In genomic region chr7:98300595-98301372, GRCh38 we compare ENCODE assay signal across 1 cellular context.
TF ChIP-seq lines count a peak whose summit lies in the region.

No MANE protein-coding gene starts in this region.

TF ChIP-seq in HepG2, 621 proteins besides CTCF, POLR2A, EP300 and RAD21 (continued from another document and continues in another):
- TF ChIP-seq, protein P1, sequence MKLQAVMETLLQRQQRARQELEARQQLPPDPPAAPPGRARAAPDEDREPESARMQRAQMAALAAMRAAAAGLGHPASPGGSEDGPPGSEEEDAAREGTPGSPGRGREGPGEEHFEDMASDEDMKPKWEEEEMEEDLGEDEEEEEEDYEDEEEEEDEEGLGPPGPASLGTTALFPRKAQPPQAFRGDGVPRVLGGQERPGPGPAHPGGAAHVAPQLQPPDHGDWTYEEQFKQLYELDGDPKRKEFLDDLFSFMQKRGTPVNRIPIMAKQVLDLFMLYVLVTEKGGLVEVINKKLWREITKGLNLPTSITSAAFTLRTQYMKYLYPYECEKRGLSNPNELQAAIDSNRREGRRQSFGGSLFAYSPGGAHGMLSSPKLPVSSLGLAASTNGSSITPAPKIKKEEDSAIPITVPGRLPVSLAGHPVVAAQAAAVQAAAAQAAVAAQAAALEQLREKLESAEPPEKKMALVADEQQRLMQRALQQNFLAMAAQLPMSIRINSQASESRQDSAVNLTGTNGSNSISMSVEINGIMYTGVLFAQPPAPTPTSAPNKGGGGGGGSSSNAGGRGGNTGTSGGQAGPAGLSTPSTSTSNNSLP (IDR thresholded peaks at IDR 0.05; ENCODE audit: low read depth, low read length), result peak; percentile 35; the same call in 1 of the 2 replicates
- no peak for TF ChIP-seq ZNF607 (CRISPR knock-in tag; IDR thresholded peaks at IDR 0.05; ENCODE audit: borderline replicate concordance)
- TF ChIP-seq GPN1 (CRISPR knock-in tag; IDR thresholded peaks at IDR 0.05; ENCODE audit: borderline replicate concordance), result no peak
- 0 out of 4 replicates have a peak, but pooled peaks of 1 of the 2 experiments have one; percentile 24 for TF ChIP-seq HMGXB4 (CRISPR knock-in tag; IDR thresholded peaks at IDR 0.05; ENCODE audit: borderline replicate concordance in 1 of 2, low read depth in 1 of 2)
- TF ChIP-seq NFYB (CRISPR knock-in tag; IDR thresholded peaks at IDR 0.05), result no peak
- TF ChIP-seq, protein P2, sequence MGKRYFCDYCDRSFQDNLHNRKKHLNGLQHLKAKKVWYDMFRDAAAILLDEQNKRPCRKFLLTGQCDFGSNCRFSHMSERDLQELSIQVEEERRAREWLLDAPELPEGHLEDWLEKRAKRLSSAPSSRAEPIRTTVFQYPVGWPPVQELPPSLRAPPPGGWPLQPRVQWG (CRISPR knock-in tag; IDR thresholded peaks at IDR 0.05; ENCODE audit: borderline replicate concordance, low read depth), result no peak
- no peak for TF ChIP-seq CBX2 (IDR thresholded peaks at IDR 0.05; ENCODE audit: low read depth, low read length)
- TF ChIP-seq CBX2 (CRISPR knock-in tag; IDR thresholded peaks at IDR 0.05; ENCODE audit: low read depth), result no peak
- TF ChIP-seq GZF1 (CRISPR knock-in tag; IDR thresholded peaks at IDR 0.05), result no peak
- peak; percentile 71 for TF ChIP-seq SP5 (CRISPR knock-in tag; IDR thresholded peaks at IDR 0.05; ENCODE audit: borderline replicate concordance, low read depth)
- TF ChIP-seq, protein P3, sequence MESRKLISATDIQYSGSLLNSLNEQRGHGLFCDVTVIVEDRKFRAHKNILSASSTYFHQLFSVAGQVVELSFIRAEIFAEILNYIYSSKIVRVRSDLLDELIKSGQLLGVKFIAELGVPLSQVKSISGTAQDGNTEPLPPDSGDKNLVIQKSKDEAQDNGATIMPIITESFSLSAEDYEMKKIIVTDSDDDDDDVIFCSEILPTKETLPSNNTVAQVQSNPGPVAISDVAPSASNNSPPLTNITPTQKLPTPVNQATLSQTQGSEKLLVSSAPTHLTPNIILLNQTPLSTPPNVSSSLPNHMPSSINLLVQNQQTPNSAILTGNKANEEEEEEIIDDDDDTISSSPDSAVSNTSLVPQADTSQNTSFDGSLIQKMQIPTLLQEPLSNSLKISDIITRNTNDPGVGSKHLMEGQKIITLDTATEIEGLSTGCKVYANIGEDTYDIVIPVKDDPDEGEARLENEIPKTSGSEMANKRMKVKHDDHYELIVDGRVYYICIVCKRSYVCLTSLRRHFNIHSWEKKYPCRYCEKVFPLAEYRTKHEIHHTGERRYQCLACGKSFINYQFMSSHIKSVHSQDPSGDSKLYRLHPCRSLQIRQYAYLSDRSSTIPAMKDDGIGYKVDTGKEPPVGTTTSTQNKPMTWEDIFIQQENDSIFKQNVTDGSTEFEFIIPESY (CRISPR knock-in tag; IDR thresholded peaks at IDR 0.05), result peak; percentile 22; the same call in 1 of the 2 replicates
- no peak for TF ChIP-seq HNRNPK (IDR thresholded peaks at IDR 0.05; ENCODE audit: low read depth, low read length, poor library complexity, severe bottlenecking)
- TF ChIP-seq, protein P4, sequence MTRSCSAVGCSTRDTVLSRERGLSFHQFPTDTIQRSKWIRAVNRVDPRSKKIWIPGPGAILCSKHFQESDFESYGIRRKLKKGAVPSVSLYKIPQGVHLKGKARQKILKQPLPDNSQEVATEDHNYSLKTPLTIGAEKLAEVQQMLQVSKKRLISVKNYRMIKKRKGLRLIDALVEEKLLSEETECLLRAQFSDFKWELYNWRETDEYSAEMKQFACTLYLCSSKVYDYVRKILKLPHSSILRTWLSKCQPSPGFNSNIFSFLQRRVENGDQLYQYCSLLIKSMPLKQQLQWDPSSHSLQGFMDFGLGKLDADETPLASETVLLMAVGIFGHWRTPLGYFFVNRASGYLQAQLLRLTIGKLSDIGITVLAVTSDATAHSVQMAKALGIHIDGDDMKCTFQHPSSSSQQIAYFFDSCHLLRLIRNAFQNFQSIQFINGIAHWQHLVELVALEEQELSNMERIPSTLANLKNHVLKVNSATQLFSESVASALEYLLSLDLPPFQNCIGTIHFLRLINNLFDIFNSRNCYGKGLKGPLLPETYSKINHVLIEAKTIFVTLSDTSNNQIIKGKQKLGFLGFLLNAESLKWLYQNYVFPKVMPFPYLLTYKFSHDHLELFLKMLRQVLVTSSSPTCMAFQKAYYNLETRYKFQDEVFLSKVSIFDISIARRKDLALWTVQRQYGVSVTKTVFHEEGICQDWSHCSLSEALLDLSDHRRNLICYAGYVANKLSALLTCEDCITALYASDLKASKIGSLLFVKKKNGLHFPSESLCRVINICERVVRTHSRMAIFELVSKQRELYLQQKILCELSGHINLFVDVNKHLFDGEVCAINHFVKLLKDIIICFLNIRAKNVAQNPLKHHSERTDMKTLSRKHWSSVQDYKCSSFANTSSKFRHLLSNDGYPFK (CRISPR knock-in tag; IDR thresholded peaks at IDR 0.05; ENCODE audit: borderline replicate concordance), result peak; percentile 12; the same call in 1 of the 2 replicates
- TF ChIP-seq KMT2B (CRISPR knock-in tag; IDR thresholded peaks at IDR 0.05), result 0 out of 2 replicates have a peak, but pooled peaks have one; percentile 38
- TF ChIP-seq ZNF451 (CRISPR knock-in tag; IDR thresholded peaks at IDR 0.05), result peak; percentile 39; the same call in 1 of the 2 replicates
- TF ChIP-seq ZBTB42 (CRISPR knock-in tag; IDR thresholded peaks at IDR 0.05), result no peak
- TF ChIP-seq, protein P5, sequence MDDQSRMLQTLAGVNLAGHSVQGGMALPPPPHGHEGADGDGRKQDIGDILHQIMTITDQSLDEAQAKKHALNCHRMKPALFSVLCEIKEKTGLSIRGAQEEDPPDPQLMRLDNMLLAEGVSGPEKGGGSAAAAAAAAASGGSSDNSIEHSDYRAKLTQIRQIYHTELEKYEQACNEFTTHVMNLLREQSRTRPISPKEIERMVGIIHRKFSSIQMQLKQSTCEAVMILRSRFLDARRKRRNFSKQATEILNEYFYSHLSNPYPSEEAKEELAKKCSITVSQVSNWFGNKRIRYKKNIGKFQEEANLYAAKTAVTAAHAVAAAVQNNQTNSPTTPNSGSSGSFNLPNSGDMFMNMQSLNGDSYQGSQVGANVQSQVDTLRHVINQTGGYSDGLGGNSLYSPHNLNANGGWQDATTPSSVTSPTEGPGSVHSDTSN (CRISPR knock-in tag; IDR thresholded peaks at IDR 0.05; ENCODE audit: borderline replicate concordance), result no peak
- no peak for TF ChIP-seq MBNL3 (CRISPR knock-in tag; conservative IDR thresholded peaks at IDR 0.05)
- TF ChIP-seq MYC (CRISPR knock-in tag; IDR thresholded peaks at IDR 0.05; ENCODE audit: borderline replicate concordance), result peak; percentile 81
- no peak for TF ChIP-seq ZNF224 (CRISPR knock-in tag; IDR thresholded peaks at IDR 0.05)
- peak; percentile 82; the same call in 1 of the 2 replicates for TF ChIP-seq MEIS1 (CRISPR knock-in tag; IDR thresholded peaks at IDR 0.05; ENCODE audit: borderline replicate concordance)
- TF ChIP-seq RXRA (CRISPR knock-in tag; IDR thresholded peaks at IDR 0.05), result peak; percentile 37
- 0 out of 2 replicates have a peak, but pooled peaks have one; percentile 17 for TF ChIP-seq ZBTB34 (CRISPR knock-in tag; IDR thresholded peaks at IDR 0.05)
- TF ChIP-seq ZNF737 (CRISPR knock-in tag; IDR thresholded peaks at IDR 0.05; ENCODE audit: borderline replicate concordance), result no peak
- TF ChIP-seq SIX1 (CRISPR knock-in tag; IDR thresholded peaks at IDR 0.05; ENCODE audit: borderline replicate concordance), result 0 out of 2 replicates have a peak, but pooled peaks have one; percentile 40
- TF ChIP-seq THAP11 (CRISPR knock-in tag; IDR thresholded peaks at IDR 0.05), result peak; percentile 39; the same call in 1 of the 2 replicates
- 0 out of 2 replicates have a peak, but pooled peaks have one; percentile 25 for TF ChIP-seq AHR (CRISPR knock-in tag; IDR thresholded peaks at IDR 0.05)
- TF ChIP-seq MLLT10 (CRISPR knock-in tag; IDR thresholded peaks at IDR 0.05), result no peak
- TF ChIP-seq FOSL2 (CRISPR knock-in tag; IDR thresholded peaks at IDR 0.05), result peak; percentile 67
- TF ChIP-seq, protein P6, sequence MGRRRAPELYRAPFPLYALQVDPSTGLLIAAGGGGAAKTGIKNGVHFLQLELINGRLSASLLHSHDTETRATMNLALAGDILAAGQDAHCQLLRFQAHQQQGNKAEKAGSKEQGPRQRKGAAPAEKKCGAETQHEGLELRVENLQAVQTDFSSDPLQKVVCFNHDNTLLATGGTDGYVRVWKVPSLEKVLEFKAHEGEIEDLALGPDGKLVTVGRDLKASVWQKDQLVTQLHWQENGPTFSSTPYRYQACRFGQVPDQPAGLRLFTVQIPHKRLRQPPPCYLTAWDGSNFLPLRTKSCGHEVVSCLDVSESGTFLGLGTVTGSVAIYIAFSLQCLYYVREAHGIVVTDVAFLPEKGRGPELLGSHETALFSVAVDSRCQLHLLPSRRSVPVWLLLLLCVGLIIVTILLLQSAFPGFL (CRISPR knock-in tag; IDR thresholded peaks at IDR 0.05), result no peak
- TF ChIP-seq UBTF (CRISPR knock-in tag; IDR thresholded peaks at IDR 0.05), result 0 out of 2 replicates have a peak, but pooled peaks have one; percentile 19
- 0 out of 2 replicates have a peak, but pooled peaks have one; percentile 35 for TF ChIP-seq ZNF777 (CRISPR knock-in tag; IDR thresholded peaks at IDR 0.05)
- no peak for TF ChIP-seq ZNF883 (CRISPR knock-in tag; IDR thresholded peaks at IDR 0.05; ENCODE audit: not compliant biosample characterization)
- no peak; the same call in 1 of the 2 replicates for TF ChIP-seq BCL3 (CRISPR knock-in tag; IDR thresholded peaks at IDR 0.05)
- TF ChIP-seq, protein P7, sequence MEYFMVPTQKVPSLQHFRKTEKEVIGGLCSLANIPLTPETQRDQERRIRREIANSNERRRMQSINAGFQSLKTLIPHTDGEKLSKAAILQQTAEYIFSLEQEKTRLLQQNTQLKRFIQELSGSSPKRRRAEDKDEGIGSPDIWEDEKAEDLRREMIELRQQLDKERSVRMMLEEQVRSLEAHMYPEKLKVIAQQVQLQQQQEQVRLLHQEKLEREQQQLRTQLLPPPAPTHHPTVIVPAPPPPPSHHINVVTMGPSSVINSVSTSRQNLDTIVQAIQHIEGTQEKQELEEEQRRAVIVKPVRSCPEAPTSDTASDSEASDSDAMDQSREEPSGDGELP (IDR thresholded peaks at IDR 0.05; ENCODE audit: borderline replicate concordance, low read depth), result peak; percentile 89
- TF ChIP-seq FOXA1 (IDR thresholded peaks at IDR 0.05), result no peak
- peak; percentile 92 for TF ChIP-seq FOXA1 (CRISPR knock-in tag; IDR thresholded peaks at IDR 0.05)
- TF ChIP-seq HMG20B (CRISPR knock-in tag; conservative IDR thresholded peaks at IDR 0.05), result peak; percentile 92
- no peak for TF ChIP-seq ZNF776 (CRISPR knock-in tag; IDR thresholded peaks at IDR 0.05)
- no peak for TF ChIP-seq TBP (CRISPR knock-in tag; IDR thresholded peaks at IDR 0.05)
